ENCODE assay signal across 11 cellular contexts in the genomic region with DNA sequence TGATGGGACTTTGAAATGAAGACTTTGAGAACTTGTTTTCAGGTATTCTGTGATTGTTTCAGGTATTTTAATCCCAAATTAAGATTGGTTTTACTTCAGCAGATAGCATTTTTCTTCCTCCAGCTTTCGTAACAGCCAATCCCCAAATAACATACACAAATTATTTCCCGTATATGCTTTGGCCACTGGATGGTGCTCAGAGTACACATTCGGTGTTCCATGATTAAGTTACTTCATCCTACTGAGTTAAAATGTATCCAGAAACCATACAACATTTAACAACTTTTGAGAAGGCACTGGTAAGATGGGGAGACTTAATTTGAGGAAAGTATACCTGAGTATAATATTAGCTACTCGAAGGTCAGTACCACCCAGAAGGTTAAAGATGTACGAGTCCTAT.
A peak's percentile ranks its signal among the peaks of the same experiment; 100 is the strongest.
DNase-seq lines count a peak whose midpoint lies in the region; ATAC-seq, FAIRE-seq and TF ChIP-seq lines count a peak whose summit lies in the region.
"Had no signal": no experiment of that assay in that cellular context is flagged by ENCODE, and none has a peak within 500 bp of the region (broad histone marks: within the 10 kb centered on the region; RNA-seq: fewer than 3 reads in every experiment).

No MANE protein-coding gene starts in this region.

- no peak for DNase-seq in AG09319 (ENCODE audit: extremely low read depth, low read depth)
- DNase-seq in HT-29 (ENCODE audit: low spot score) = peak; percentile 15
- peak; percentile 29 for DNase-seq in astrocyte of the hippocampus (ENCODE audit: low read depth, low spot score)
- peak; percentile 39 for DNase-seq in left kidney (ENCODE audit: low read depth, low spot score)
- DNase-seq in RCC 7860 (ENCODE audit: low spot score) = no peak
- no peak for DNase-seq in C1 segment of cervical spinal cord (lab: John Stamatoyannopoulos, UW)
- DNase-seq in NCI-H2196 treated with DMSO at 0.1 percent for 48 hours (lab: John Stamatoyannopoulos, UW; ENCODE audit: unreplicated experiment) = no peak
- DNase-seq: HCEC 1CT, NCI-H1105, right cardiac atrium had no signal

- peak; percentile 50 for TF ChIP-seq CTCF in AG09319 (IDR thresholded peaks at IDR 0.05; ENCODE audit: low read depth, low read length)

- ATAC-seq in GM19452 (IDR thresholded peaks at IDR 0.05; ENCODE audit: unreplicated experiment) = no peak
- ATAC-seq: right cardiac atrium had no signal

- no peak for FAIRE-seq in RCC 7860 (lab: Jason Lieb, UNC)

Comparison
In these comparisons a context has a peak if more than half of its experiments do, and no peak if none do; other contexts are left out.
1. DNase-seq: peak in HT-29 (single experiment), astrocyte of the hippocampus (single experiment) and left kidney (single experiment); none in AG09319 (single experiment), RCC 7860 (single experiment), C1 segment of cervical spinal cord (0 of 14) and NCI-H2196 treated with DMSO at 0.1 percent for 48 hours (single experiment).